ENCODE assay signal across 8 cellular contexts in genomic region chr11:57712256-57713150, GRCh38. TPM values are rescaled to one million over a fixed set of nuclear protein-coding genes. Genes with fewer than 3 reads are reported as not detected.
DNase-seq lines count a peak whose midpoint lies in the region; ATAC-seq and TF ChIP-seq lines count a peak whose summit lies in the region.

Gene TMX2, plus strand, starts transcription at chr11:57712593. Its CDS starts 26 bp downstream, at chr11:57712619.

- DNase-seq in AG10803 (ENCODE audit: low read depth) (peak; percentile 100), NCI-H460 (ENCODE audit: extremely low read depth, low read depth) (peak; percentile 97), cerebellar nuclear complex (lab: John Stamatoyannopoulos, UW) (peak; percentile 95 to 99), islet precursor cell (peak; percentile 98)
- peak; percentile 87 for DNase-seq in activated CD4-positive, CD25-positive, alpha-beta regulatory T cell treated with anti-CD3 and anti-CD28 coated beads, Interleukin-2, amount 50 U/mL, for 72 hours
- peak; percentile 80 to 86 (median 81) for DNase-seq in stimulated activated CD4-positive, alpha-beta T cell treated with anti-CD3 and anti-CD28 coated beads, Interleukin-12 subunit alpha, Interleukin-12 subunit beta, amount 100 ng/mL, for 48 hours (ENCODE audit: low read depth in 2 of 3, low spot score in 1 of 3)

- peak within 1 kb of the TSS; percentile 100 for H3K4me3 ChIP-seq in AG10803 (ENCODE audit: low read length)

- TF ChIP-seq CTCF in AG10803 (conservative IDR thresholded peaks at IDR 0.05; ENCODE audit: low read length): no peak

- peak; percentile 93 for ATAC-seq in GM19043 (IDR thresholded peaks at IDR 0.05; ENCODE audit: low read depth, unreplicated experiment)
- ATAC-seq in HG03378 (IDR thresholded peaks at IDR 0.05; ENCODE audit: unreplicated experiment): peak; percentile 97

RNA-seq across cellular contexts. Expression of gene TMX2, which starts in this region (rescaled TPM):
- total RNA-seq in NCI-H460 (2014; rRNA removed; shearing (Covaris generic)): 124 and 126 TPM in 2 replicates
- polyA plus RNA-seq in NCI-H460 (2014; cell fraction: nucleus; rRNA removed): 123 and 131 TPM in 2 replicates

Comparison
In these comparisons a context has a peak if more than half of its experiments do, and no peak if none do; other contexts are left out.
1. Peak in every context shown above with its lines: DNase-seq, ATAC-seq and H3K4me3 ChIP-seq.